In the genomic region with DNA sequence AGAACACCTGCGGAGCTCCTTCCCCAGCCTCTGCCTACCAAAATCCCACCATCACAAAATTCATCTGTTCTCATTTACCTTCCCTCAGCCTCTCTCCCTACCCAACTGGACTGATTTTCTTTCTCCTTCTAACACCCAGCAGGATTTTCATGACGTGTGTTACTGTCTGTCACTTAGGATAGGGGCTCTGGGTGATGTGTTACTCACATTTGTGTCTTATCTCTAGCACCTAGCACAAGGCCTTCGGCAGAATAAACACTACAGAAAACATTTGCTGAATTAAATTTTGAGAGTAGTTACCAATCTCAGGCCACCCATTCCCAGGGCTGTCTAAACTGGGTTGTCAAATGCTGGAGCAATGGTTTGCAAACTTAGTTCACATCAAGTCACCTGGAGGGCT, we compare ENCODE assay signal across 34 cellular contexts.
"Had no signal": no experiment of that assay in that cellular context is flagged by ENCODE, and none has a peak within 500 bp of the region (broad histone marks: within the 10 kb centered on the region; RNA-seq: fewer than 3 reads in every experiment).

No MANE protein-coding gene starts in this region.

- H3K4me3 ChIP-seq: MG63 had no signal

- H3K27me3 ChIP-seq: MG63 had no signal

- H3K27ac ChIP-seq: KMS-11 had no signal

- H3K9me3 ChIP-seq: MG63 had no signal

- DNase-seq: Karpas-422, Kasumi-1, KG1, MG63, MM.1S, MV-4-11, NCI-H1048, NCI-H1092, NCI-H1092 treated with DMSO at 0.1 percent for 48 hours, NCI-H1105, NCI-H1105 treated with DMSO at 0.1 percent for 48 hours, NCI-H1417, NCI-H1417 treated with DMSO at 0.1 percent for 48 hours, NCI-H1436, NCI-H1436 treated with DMSO at 0.1 percent for 48 hours, NCI-H146, NCI-H1694, NCI-H1694 treated with DMSO at 0.1 percent for 48 hours, NCI-H187, NCI-H187 treated with DMSO at 0.1 percent for 48 hours, NCI-H1930, NCI-H2029, NCI-H2029 treated with DMSO at 0.1 percent for 48 hours, NCI-H2081, NCI-H2081 treated with DMSO at 0.1 percent for 48 hours, NCI-H2107, NCI-H2171, NCI-H2171 treated with DMSO at 0.1 percent for 48 hours, NCI-H2227 treated with DMSO at 0.1 percent for 48 hours, NCI-H226, NCI-H345, NCI-H446, NCI-H446 treated with DMSO at 0.1 percent for 48 hours had no signal

- H3K36me3 ChIP-seq: MG63 had no signal

- H3K9ac ChIP-seq: KMS-11 had no signal

- H3K4me2 ChIP-seq: KMS-11 had no signal
